In the genomic region with DNA sequence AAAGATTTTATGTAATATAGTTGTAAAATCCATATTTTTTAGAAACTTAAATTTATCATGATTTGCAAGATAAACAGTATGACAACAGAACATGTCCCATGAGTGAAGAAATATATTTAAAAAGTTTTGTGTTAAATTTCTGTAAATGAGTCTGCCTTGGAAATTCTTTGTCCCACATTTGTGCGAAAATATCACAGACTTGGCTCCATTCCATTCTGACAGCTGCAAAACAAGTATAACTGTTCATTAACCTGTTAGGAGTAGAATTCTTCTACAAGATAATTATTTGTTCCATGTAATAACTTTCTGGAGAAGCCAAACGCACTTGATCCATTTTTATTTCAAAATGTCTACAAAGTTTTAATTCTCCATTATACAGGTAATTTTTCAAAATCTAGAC, we compare ENCODE assay signal across 37 cellular contexts. TPM values are rescaled to one million over a fixed set of nuclear protein-coding genes. Genes with fewer than 3 reads are reported as not detected.
"Had no signal": no experiment of that assay in that cellular context is flagged by ENCODE, and none has a peak within 500 bp of the region (broad histone marks: within the 10 kb centered on the region; RNA-seq: fewer than 3 reads in every experiment).

No MANE protein-coding gene starts in this region.

- H2AFZ ChIP-seq: hepatocyte, parathyroid adenoma had no signal

- H3K27ac ChIP-seq: coronary artery, esophagus muscularis mucosa, foreskin keratinocyte, hepatocyte, neutrophil, parathyroid adenoma, right atrium auricular region, spleen, thoracic aorta, transverse colon, upper lobe of right lung had no signal

- H3K4me2 ChIP-seq: hepatocyte had no signal

- H3K27me3 ChIP-seq: esophagus muscularis mucosa, foreskin keratinocyte, gastroesophageal sphincter, heart left ventricle, hepatocyte, neutrophil, right atrium auricular region, spleen, transverse colon, upper lobe of right lung, uterus had no signal

- H3K9ac ChIP-seq: parathyroid adenoma had no signal

- H3K79me2 ChIP-seq: hepatocyte, parathyroid adenoma had no signal

- H3K9me3 ChIP-seq: neutrophil, spleen, thoracic aorta, transverse colon, upper lobe of right lung, uterus had no signal

- H3K4me3 ChIP-seq: coronary artery, esophagus muscularis mucosa, gastroesophageal sphincter, heart left ventricle, hepatocyte, right atrium auricular region, spleen, thoracic aorta, transverse colon, upper lobe of right lung, uterus had no signal

- H3K4me1 ChIP-seq: upper lobe of right lung, uterus had no signal

- DNase-seq: dermis blood vessel endothelial cell; effector memory CD4-positive, alpha-beta T cell; foreskin keratinocyte; heart left ventricle; kidney; mesenchymal stem cell; midbrain; natural killer cell; spleen; stimulated activated CD4-positive, alpha-beta T cell treated with anti-CD3 and anti-CD28 coated beads, Interleukin-4, amount 100 ng/mL, for 4 hours; stimulated activated naive CD8-positive, alpha-beta T cell treated with anti-CD3 and anti-CD28 coated beads, Interleukin-15, Interleukin-2, amounts not matched to agents 100 U/mL and 50 U/mL, for 24 hours; substantia nigra; transverse colon; upper lobe of right lung; uterus had no signal

- H3K36me3 ChIP-seq: right atrium auricular region, transverse colon, upper lobe of right lung, uterus had no signal

- ATAC-seq: foreskin keratinocyte; gastroesophageal sphincter; heart left ventricle; natural killer cell; sciatic nerve; stimulated activated memory B cell treated with anti-CD40 and anti-IgM and Interleukin-4, amounts not matched to agents 10 μg/mL and 1 μg/mL and 100 μg/mL, for 72 hours; stimulated activated naive CD8-positive, alpha-beta T cell treated with anti-CD3 and anti-CD28 coated beads, Interleukin-15, Interleukin-2, amounts not matched to agents 100 U/mL and 50 U/mL, for 24 hours; upper lobe of right lung had no signal

RNA-seq across cellular contexts. Expression of a gene that starts 40.8 kb away (rescaled TPM):
- total RNA-seq: chondrocyte, dermis blood vessel endothelial cell, endothelial cell of umbilical vein, epithelial cell of proximal tubule, esophagus muscularis mucosa, fibroblast of lung, foreskin keratinocyte, gastroesophageal sphincter, heart left ventricle, hepatocyte, kidney, left lobe of liver, lower leg skin, lung microvascular endothelial cell, mucosa of gallbladder, natural killer cell, neural crest cell, omental fat pad, progenitor cell of endocrine pancreas, right atrium auricular region, sciatic nerve, skeletal muscle tissue, spleen, thoracic aorta, transverse colon, upper lobe of right lung, uterus had no signal
- polyA plus RNA-seq: endothelial cell of umbilical vein, fibroblast of lung, foreskin keratinocyte, heart left ventricle, hepatocyte, spleen had no signal
